ENCODE assay signal across 16 cellular contexts in the genomic region with DNA sequence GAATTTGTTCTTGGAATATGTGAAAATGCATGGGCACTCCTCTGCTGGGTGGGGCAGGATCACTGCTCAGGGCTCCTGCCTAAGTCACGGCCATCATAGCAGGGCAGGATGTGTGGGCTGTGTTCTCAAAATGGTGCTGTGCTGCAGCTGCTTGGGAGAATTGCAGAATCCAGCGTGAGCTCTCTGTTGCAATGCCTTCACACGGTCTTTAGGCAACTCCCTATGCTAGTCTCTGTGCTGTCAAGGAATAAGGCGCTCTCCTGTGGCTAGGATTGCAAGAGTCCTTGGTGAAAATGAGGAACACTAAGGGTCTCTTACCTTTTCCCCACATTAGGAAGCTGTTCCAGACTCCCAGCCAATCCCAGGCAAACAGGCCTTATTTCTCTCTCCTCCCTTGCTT. TPM values are rescaled to one million over a fixed set of nuclear protein-coding genes. Genes with fewer than 3 reads are reported as not detected.
DNase-seq lines count a peak whose midpoint lies in the region; ATAC-seq, FAIRE-seq and TF ChIP-seq lines count a peak whose summit lies in the region.
"Had no signal": no experiment of that assay in that cellular context is flagged by ENCODE, and none has a peak within 500 bp of the region (broad histone marks: within the 10 kb centered on the region; RNA-seq: fewer than 3 reads in every experiment).

No MANE protein-coding gene starts in this region.

- no peaks in the 10 kb centered on the region for H3K4me1 ChIP-seq in H9 (ENCODE audit: insufficient read depth, low read length)
- H3K4me1 ChIP-seq: Peyer's patch had no signal

- no peak overlapping the region for H3K4me2 ChIP-seq in H9 (ENCODE audit: insufficient read depth, insufficient read length, low read length)

- no peak overlapping the region for H2BK15ac ChIP-seq in H9 (ENCODE audit: low read depth, low read length)

- no peaks in the 10 kb centered on the region for H3K79me1 ChIP-seq in H9 (ENCODE audit: insufficient read depth, low read depth, low read length, poor library complexity, severe bottlenecking)

- no peak for DNase-seq in GM12892 (ENCODE audit: insufficient read length)
- peak; percentile 51 for DNase-seq in MV-4-11 (lab: John Stamatoyannopoulos, UW)
- peak; percentile 46 for DNase-seq in SKM-1 treated with dmso at 0.1 percent for 144 hours (lab: John Stamatoyannopoulos, UW; ENCODE audit: unreplicated experiment)
- peak; percentile 2 for DNase-seq in kidney tubule cell (ENCODE audit: low spot score)
- no peak for DNase-seq in H9
- DNase-seq in NK-92 (lab: John Stamatoyannopoulos, UW; ENCODE audit: unreplicated experiment), result no peak
- DNase-seq in HK-2 (ENCODE audit: unreplicated experiment), result no peak
- DNase-seq: CD8-positive, alpha-beta memory T cell; GOT3; HFFc6; Karpas-422; NCI-H1092; NCI-H187; Peyer's patch; SHP77 had no signal

- H3K23ac ChIP-seq in H9 (ENCODE audit: insufficient read length, low read depth, low read length), result no peak overlapping the region

- no peak overlapping the region for H4K5ac ChIP-seq in H9 (ENCODE audit: insufficient read length, low read depth, low read length)

- no peak overlapping the region for H4K91ac ChIP-seq in H9 (ENCODE audit: insufficient read length, low read depth, low read length)

- peak; percentile 24 for FAIRE-seq in GM12892 (lab: Jason Lieb, UNC)

- no peak overlapping the region for H4K8ac ChIP-seq in H9 (replicated peaks; ENCODE audit: insufficient read length, low read depth, low read length)

- no peaks in the 10 kb centered on the region for H3K4me1 Mint-ChIP-seq in H9

- H3K27ac Mint-ChIP-seq in H9, result no peak overlapping the region; a peak in 1 of 7 replicates
- H3K27ac Mint-ChIP-seq: HFFc6 had no signal

- peaks cover 73 to 77% of the 10 kb centered on the region in 2 experiments for H3K9me3 Mint-ChIP-seq in H9
- H3K9me3 Mint-ChIP-seq: HFFc6 had no signal

- H3K18ac ChIP-seq in H9 (ENCODE audit: insufficient read length, low read depth, low read length), result no peak overlapping the region

- no peak overlapping the region for H3K14ac ChIP-seq in H9 (ENCODE audit: insufficient read depth, low read length)

- no peak for TF ChIP-seq POLR2A in GM12892 (IDR thresholded peaks at IDR 0.05; ENCODE audit: low read depth, low read length)

- H3K36me3 Mint-ChIP-seq in H9 (ENCODE audit: insufficient read depth in 1 of 3, low read depth in 3 of 3), result peaks cover 3 to 6% (median 4%) of the 10 kb centered on the region in 3 experiments; a peak in 5 of 7 replicates

- no peak overlapping the region for H3K27ac ChIP-seq in H9 (ENCODE audit: insufficient read length, low read depth, low read length)
- H3K27ac ChIP-seq: Peyer's patch had no signal

- no peak overlapping the region for H2BK120ac ChIP-seq in H9 (ENCODE audit: low read depth, low read length, poor library complexity, severe bottlenecking)

- no peak for ATAC-seq in HG03565 (IDR thresholded peaks at IDR 0.05; ENCODE audit: unreplicated experiment)

- H3K27me3 Mint-ChIP-seq in H9 (ENCODE audit: low read depth), result peaks cover 1% of the 10 kb centered on the region; the same call in 1 of the 2 replicates

- no peak overlapping the region for H3K4me3 Mint-ChIP-seq in H9

- no CpG with 5 or more reads among the region's 4 CpGs for WGBS in H9 (ENCODE audit: extremely low coverage, insufficient read length, low lambda C conversion rate)

- no peak overlapping the region for H3K56ac ChIP-seq in H9 (ENCODE audit: insufficient read length, low read depth, low read length)

- no peak overlapping the region for H2AFZ ChIP-seq in H9 (ENCODE audit: low read length)

- H3K23me2 ChIP-seq in H9 (ENCODE audit: insufficient read length, low read depth, low read length, poor library complexity, severe bottlenecking), result no peaks in the 10 kb centered on the region

- H2BK12ac ChIP-seq in H9 (ENCODE audit: insufficient read length, low read depth, low read length), result no peak overlapping the region

- H3K79me2 ChIP-seq in H9 (ENCODE audit: insufficient read depth, low read length), result no peaks in the 10 kb centered on the region

- H3T11ph ChIP-seq in H9 (ENCODE audit: low read length), result no peak overlapping the region

- H3K9ac ChIP-seq in H9 (ENCODE audit: extremely low read depth, insufficient read length, low read length), result no peak overlapping the region

- no peak overlapping the region for H3K4ac ChIP-seq in H9 (ENCODE audit: low read depth, low read length)

- H3K9me3 ChIP-seq in H9 (ENCODE audit: control insufficient read depth, low read depth, low read length), result peaks cover 7% of the 10 kb centered on the region
- H3K9me3 ChIP-seq: Peyer's patch had no signal

- TF ChIP-seq CTCF in H9 (conservative IDR thresholded peaks at IDR 0.05), result no peak

- no peaks in the 10 kb centered on the region for H4K20me1 ChIP-seq in H9 (ENCODE audit: control insufficient read depth, insufficient read depth, insufficient read length)

- no peak overlapping the region for H2BK20ac ChIP-seq in H9 (ENCODE audit: low read depth, low read length, poor library complexity, severe bottlenecking)

- H3K27me3 ChIP-seq in H9 (ENCODE audit: insufficient read depth, low read length), result no peaks in the 10 kb centered on the region
- H3K27me3 ChIP-seq: Peyer's patch had no signal

- no peak overlapping the region for H2AK5ac ChIP-seq in H9 (ENCODE audit: insufficient read length, low read length)

- no peak overlapping the region for H2BK5ac ChIP-seq in H9 (ENCODE audit: insufficient read length, low read length)

RNA-seq across cellular contexts. Expression of a gene that starts 42.9 kb away (rescaled TPM):
- polyA plus RNA-seq in GM12892 (2012; ENCODE audit: missing spikeins), result 5.3 TPM
- total RNA-seq in H9 (2021), result 3.1 and 3.4 TPM in 2 replicates

RNA-seq across cellular contexts. Expression of a gene that starts 47.0 kb away (rescaled TPM):
- 130 TPM for polyA plus RNA-seq in GM12892 (2012; ENCODE audit: missing spikeins)
- 57.9 and 62.1 TPM in 2 replicates for total RNA-seq in H9 (2021)

Comparison
In these comparisons a context has a peak if more than half of its experiments do, and no peak if none do; other contexts are left out.
1. DNase-seq: peak in MV-4-11 (single experiment), SKM-1 treated with dmso at 0.1 percent for 144 hours (single experiment) and kidney tubule cell (single experiment); none in GM12892 (single experiment), H9 (single experiment), NK-92 (single experiment) and HK-2 (single experiment).